In genomic region chr6:36312854-36313627, GRCh38 we compare ENCODE assay signal across 16 cellular contexts. TPM values are rescaled to one million over a fixed set of nuclear protein-coding genes. Genes with fewer than 3 reads are reported as not detected.
DNase-seq lines count a peak whose midpoint lies in the region; ATAC-seq, FAIRE-seq and TF ChIP-seq lines count a peak whose summit lies in the region.
"Had no signal": no experiment of that assay in that cellular context is flagged by ENCODE, and none has a peak within 500 bp of the region (broad histone marks: within the 10 kb centered on the region; RNA-seq: fewer than 3 reads in every experiment).

No MANE protein-coding gene starts in this region.

- peak overlapping the region in 1 of 8 donors; percentile 23 for H3K4me3 Mint-ChIP-seq in naive B cell
- H3K4me3 Mint-ChIP-seq in activated T-helper 2 cell treated with anti-CD3 and anti-CD28 coated beads, Interferon-gamma antibody, Interleukin-2, Interleukin-4, amounts not matched to agents 10 μg/mL and 5 μg/mL and 100 μg/mL, durations not matched to agents 14 hours and 24 hours and 36 hours (ENCODE audit: low read depth) = no peak overlapping the region
- H3K4me3 Mint-ChIP-seq: CD8-positive, alpha-beta T cell had no signal

- DNase-seq in GM12891 (ENCODE audit: insufficient read length, low spot score) = no peak
- DNase-seq in naive B cell = peak; percentile 7
- no peak for DNase-seq in BE2C
- DNase-seq in DMS53 (lab: John Stamatoyannopoulos, UW) = no peak
- no peak for DNase-seq in GM19239 (ENCODE audit: insufficient read length, low spot score)
- DNase-seq in activated T-helper 2 cell treated with anti-CD3 and anti-CD28 coated beads, Interferon-gamma antibody, Interleukin-2, Interleukin-4, amounts not matched to agents 10 μg/mL and 5 μg/mL and 100 μg/mL, durations not matched to agents 14 hours and 24 hours and 36 hours (ENCODE audit: low spot score) = no peak
- DNase-seq: CD8-positive, alpha-beta T cell; effector memory CD4-positive, alpha-beta T cell; heart left ventricle; NCI-H446 treated with DMSO at 0.1 percent for 48 hours; transverse colon had no signal

- TF ChIP-seq CTCF in BE2C (IDR thresholded peaks at IDR 0.05; ENCODE audit: low read depth, low read length) = no peak

- no peaks in the 10 kb centered on the region for H3K4me1 ChIP-seq in BE2C

- no peaks in the 10 kb centered on the region for H3K27me3 ChIP-seq in BE2C
- H3K27me3 ChIP-seq: transverse colon had no signal

- TF ChIP-seq POLR2A in GM12891 (IDR thresholded peaks at IDR 0.05; ENCODE audit: low read depth, low read length) = no peak
- TF ChIP-seq POLR2A in Raji (IDR thresholded peaks at IDR 0.05; ENCODE audit: insufficient read depth, low read depth, low read length) = peak; percentile 45

- H3K27ac Mint-ChIP-seq in naive B cell = peak overlapping the region in 2 of 6 donors; percentile 39 to 91
- H3K27ac Mint-ChIP-seq in activated T-helper 2 cell treated with anti-CD3 and anti-CD28 coated beads, Interferon-gamma antibody, Interleukin-2, Interleukin-4, amounts not matched to agents 10 μg/mL and 5 μg/mL and 100 μg/mL, durations not matched to agents 14 hours and 24 hours and 36 hours = no peak overlapping the region
- H3K27ac Mint-ChIP-seq: CD8-positive, alpha-beta T cell had no signal

- H3K27me3 Mint-ChIP-seq in naive B cell = peaks cover 0 to 16% (median 12%) of the 10 kb centered on the region in 3 donors
- H3K27me3 Mint-ChIP-seq in activated T-helper 2 cell treated with anti-CD3 and anti-CD28 coated beads, Interferon-gamma antibody, Interleukin-2, Interleukin-4, amounts not matched to agents 10 μg/mL and 5 μg/mL and 100 μg/mL, durations not matched to agents 14 hours and 24 hours and 36 hours (ENCODE audit: low read depth) = peaks cover 22% of the 10 kb centered on the region

- H3K4me1 Mint-ChIP-seq in naive B cell = peaks cover 10 to 21% (median 11%) of the 10 kb centered on the region in 3 donors
- peaks cover 3% of the 10 kb centered on the region for H3K4me1 Mint-ChIP-seq in activated T-helper 2 cell treated with anti-CD3 and anti-CD28 coated beads, Interferon-gamma antibody, Interleukin-2, Interleukin-4, amounts not matched to agents 10 μg/mL and 5 μg/mL and 100 μg/mL, durations not matched to agents 14 hours and 24 hours and 36 hours (ENCODE audit: low read depth)

- intact Hi-C loops in activated T-helper 2 cell treated with anti-CD3 and anti-CD28 coated beads, Interferon-gamma antibody, Interleukin-2, Interleukin-4, amounts not matched to agents 10 μg/mL and 5 μg/mL and 100 μg/mL, durations not matched to agents 14 hours and 24 hours and 36 hours (cut with micrococcal nuclease) = no loop called here

- FAIRE-seq in GM12891 (lab: Jason Lieb, UNC) (peak; percentile 59), GM19239 (lab: Jason Lieb, UNC) (no peak)

- H3K36me3 ChIP-seq in BE2C = no peaks in the 10 kb centered on the region
- H3K36me3 ChIP-seq: heart left ventricle, transverse colon had no signal

- H3K36me3 Mint-ChIP-seq in naive B cell = no peaks in the 10 kb centered on the region
- H3K36me3 Mint-ChIP-seq in activated T-helper 2 cell treated with anti-CD3 and anti-CD28 coated beads, Interferon-gamma antibody, Interleukin-2, Interleukin-4, amounts not matched to agents 10 μg/mL and 5 μg/mL and 100 μg/mL, durations not matched to agents 14 hours and 24 hours and 36 hours (ENCODE audit: low read depth) = no peaks in the 10 kb centered on the region
- H3K36me3 Mint-ChIP-seq: CD8-positive, alpha-beta T cell had no signal

- no peaks in the 10 kb centered on the region for H3K9me3 Mint-ChIP-seq in naive B cell
- H3K9me3 Mint-ChIP-seq in activated T-helper 2 cell treated with anti-CD3 and anti-CD28 coated beads, Interferon-gamma antibody, Interleukin-2, Interleukin-4, amounts not matched to agents 10 μg/mL and 5 μg/mL and 100 μg/mL, durations not matched to agents 14 hours and 24 hours and 36 hours = no peaks in the 10 kb centered on the region
- H3K9me3 Mint-ChIP-seq: CD8-positive, alpha-beta T cell had no signal

- ATAC-seq in HG03521 (IDR thresholded peaks at IDR 0.05; ENCODE audit: unreplicated experiment) = peak; percentile 48
- peak; percentile 77 to 79 for ATAC-seq in naive B cell (ENCODE audit: low read depth in 2 of 2)
- ATAC-seq: CD8-positive, alpha-beta T cell had no signal

- H3K4me3 ChIP-seq in BE2C (ENCODE audit: low read depth, low read length) = no peak overlapping the region
- H3K4me3 ChIP-seq: heart left ventricle, transverse colon had no signal

- H3K9me3 ChIP-seq in BE2C = no peaks in the 10 kb centered on the region
- H3K9me3 ChIP-seq: heart left ventricle, transverse colon had no signal

TF ChIP-seq in GM12891, 5 proteins besides CTCF, POLR2A, EP300 and RAD21:
- TF ChIP-seq TAF1 (IDR thresholded peaks at IDR 0.05; ENCODE audit: low read depth, low read length) = no peak
- peak; percentile 94 for TF ChIP-seq SPI1 (IDR thresholded peaks at IDR 0.05; ENCODE audit: low read depth, low read length)

RNA-seq across cellular contexts. Expression of gene BNIP5, which starts 23.6 kb away (rescaled TPM):
- 0.12 TPM for polyA plus RNA-seq in GM12891 (2012; ENCODE audit: low read depth, missing spikeins)
- not detected for polyA plus RNA-seq in naive B cell (ENCODE audit: low read depth in 6 of 6)
- 0.15 TPM for polyA plus RNA-seq in BE2C (2012; ENCODE audit: insufficient read depth, insufficient read length, low read depth)
- not detected in 2 replicates for total RNA-seq in activated T-helper 2 cell treated with anti-CD3 and anti-CD28 coated beads, Interferon-gamma antibody, Interleukin-2, Interleukin-4, amounts not matched to agents 10 μg/mL and 5 μg/mL and 100 μg/mL, durations not matched to agents 14 hours and 24 hours and 36 hours
- total RNA-seq: CD8-positive, alpha-beta T cell; heart left ventricle; lung microvascular endothelial cell; pulmonary artery endothelial cell; T-helper 2 cell treated with Interferon-gamma antibody and Interleukin-4, amounts not matched to agents 100 ng/mL and 5 ng/mL, for 36 hours had no signal
- polyA plus RNA-seq: heart left ventricle had no signal

RNA-seq across cellular contexts. Expression of gene PNPLA1, which starts 43.2 kb away (rescaled TPM):
- polyA plus RNA-seq in GM12891 (2012; ENCODE audit: low read depth, missing spikeins) = not detected
- polyA plus RNA-seq in naive B cell (ENCODE audit: low read depth in 6 of 6) = under 1 TPM in 1 of 6 donors, not detected in 5; 0.27 TPM
- not detected for polyA plus RNA-seq in BE2C (2012; ENCODE audit: insufficient read depth, insufficient read length, low read depth)
- total RNA-seq in activated T-helper 2 cell treated with anti-CD3 and anti-CD28 coated beads, Interferon-gamma antibody, Interleukin-2, Interleukin-4, amounts not matched to agents 10 μg/mL and 5 μg/mL and 100 μg/mL, durations not matched to agents 14 hours and 24 hours and 36 hours = not detected in 2 replicates
- total RNA-seq: lung microvascular endothelial cell; pulmonary artery endothelial cell; T-helper 2 cell treated with Interferon-gamma antibody and Interleukin-4, amounts not matched to agents 100 ng/mL and 5 ng/mL, for 36 hours had no signal
